ENCODE assay signal across 8 cellular contexts in genomic region chr10:88583584-88583957, GRCh38. TPM values are rescaled to one million over a fixed set of nuclear protein-coding genes. Genes with fewer than 3 reads are reported as not detected.
DNase-seq lines count a peak whose midpoint lies in the region; ATAC-seq lines count a peak whose summit lies in the region.

No MANE protein-coding gene starts in this region.

- DNase-seq in naive thymus-derived CD8-positive, alpha-beta T cell = no peak
- DNase-seq in activated effector memory CD4-positive, alpha-beta T cell treated with Interleukin-2 at 50 U/mL for 16 hours = no peak
- DNase-seq in OCI-M2 (lab: John Stamatoyannopoulos, UW; ENCODE audit: unreplicated experiment) = no peak
- no peak for DNase-seq in AG08396 (ENCODE audit: low spot score)

- H3K79me2 ChIP-seq in ACC112 (ENCODE audit: control insufficient read depth, insufficient read depth, low read length, unreplicated experiment) = no peaks in the 10 kb centered on the region

- H3K9me3 ChIP-seq in duodenal mucosa (ENCODE audit: control insufficient read depth in 1 of 2, low read length in 2 of 2) = no peaks in the 10 kb centered on the region

- POLR2A ChIA-PET in naive thymus-derived CD8-positive, alpha-beta T cell (lab: Charles Lee) = interaction anchor here (0.6 to 2.1 kb wide), 6 partner anchors 14 to 766 kb away, joined by 3 to 28 read pairs (median 4); partner anchors contain the start of genes ATAD1, KLLN, PTEN and STAMBPL1

- H3K27ac Mint-ChIP-seq in IgD-negative memory B cell = peak overlapping the region; percentile 84 to 97 (median 93)
- H3K27ac Mint-ChIP-seq in naive thymus-derived CD8-positive, alpha-beta T cell = peak overlapping the region; percentile 89 to 96 (median 93)

- H3K4me3 ChIP-seq in ACC112 (ENCODE audit: low read depth, low read length) (peak overlapping the region; percentile 87), duodenal mucosa (ENCODE audit: low read depth in 1 of 2, low read length in 2 of 2) (peak overlapping the region; percentile 94)

- H3K27me3 ChIP-seq in ACC112 (ENCODE audit: insufficient read depth, low read length) (no peaks in the 10 kb centered on the region), duodenal mucosa (ENCODE audit: control insufficient read depth in 1 of 2, insufficient read depth in 2 of 2, low read length in 2 of 2) (no peaks in the 10 kb centered on the region)

- no peaks in the 10 kb centered on the region for H3K36me3 Mint-ChIP-seq in IgD-negative memory B cell
- H3K36me3 Mint-ChIP-seq in naive thymus-derived CD8-positive, alpha-beta T cell = peaks cover 0 to 10% (median 10%) of the 10 kb centered on the region in 3 donors

- peak overlapping the region; percentile 70 for H3K27ac ChIP-seq in ACC112 (ENCODE audit: low read depth, low read length)
- peak overlapping the region; percentile 86 for H3K27ac ChIP-seq in duodenal mucosa (ENCODE audit: low read depth, low read length)

- no peaks in the 10 kb centered on the region for H3K36me3 ChIP-seq in ACC112 (ENCODE audit: insufficient read depth, low read length)
- H3K36me3 ChIP-seq in duodenal mucosa (ENCODE audit: control insufficient read depth in 1 of 2, insufficient read depth in 2 of 2, low read length in 2 of 2) = no peaks in the 10 kb centered on the region

- peak overlapping the region; percentile 94 to 95 for H3K9ac ChIP-seq in duodenal mucosa (ENCODE audit: low read depth in 1 of 2, low read length in 2 of 2)

- no peaks in the 10 kb centered on the region for H3K9me3 Mint-ChIP-seq in IgD-negative memory B cell
- peaks cover 0 to 21% (median 8%) of the 10 kb centered on the region in 9 donors for H3K9me3 Mint-ChIP-seq in naive thymus-derived CD8-positive, alpha-beta T cell

- peaks cover 10 to 12% (median 11%) of the 10 kb centered on the region in 3 donors for H3K4me1 Mint-ChIP-seq in IgD-negative memory B cell
- H3K4me1 Mint-ChIP-seq in naive thymus-derived CD8-positive, alpha-beta T cell = peaks cover 6 to 14% (median 11%) of the 10 kb centered on the region in 4 donors

- peak overlapping the region; percentile 98 for H2AFZ ChIP-seq in ACC112 (ENCODE audit: low read length, unreplicated experiment)

- ATAC-seq in naive thymus-derived CD8-positive, alpha-beta T cell = no peak
- ATAC-seq in GM19324 (IDR thresholded peaks at IDR 0.05; ENCODE audit: low FRiP score, unreplicated experiment) = no peak

- H3K4me1 ChIP-seq in ACC112 (ENCODE audit: control insufficient read depth, insufficient read depth, low read length, unreplicated experiment) (peaks cover 6% of the 10 kb centered on the region), duodenal mucosa (ENCODE audit: control insufficient read depth in 1 of 2, insufficient read depth in 2 of 2, low read length in 2 of 2) (peaks cover 6 to 8% of the 10 kb centered on the region in 2 donors)

- peak overlapping the region; percentile 93 to 99 (median 95) for H3K4me3 Mint-ChIP-seq in IgD-negative memory B cell
- H3K4me3 Mint-ChIP-seq in naive thymus-derived CD8-positive, alpha-beta T cell = peak overlapping the region; percentile 86 to 96 (median 92)

- no peaks in the 10 kb centered on the region for H3K27me3 Mint-ChIP-seq in IgD-negative memory B cell
- peaks cover 0 to 2% (median 0%) of the 10 kb centered on the region in 5 donors for H3K27me3 Mint-ChIP-seq in naive thymus-derived CD8-positive, alpha-beta T cell

RNA-seq across cellular contexts. Expression of gene RNLS, which starts 0.5 kb away (rescaled TPM):
- polyA plus RNA-seq in IgD-negative memory B cell = 6.8 TPM
- 1 to 10 TPM; 2.2 to 3.1 TPM for total RNA-seq in naive thymus-derived CD8-positive, alpha-beta T cell
- polyA plus RNA-seq in naive thymus-derived CD8-positive, alpha-beta T cell = 1 to 10 TPM; 2.6 to 3.8 (median 3.7) TPM

RNA-seq across cellular contexts. Expression of gene LIPJ, which starts 3.0 kb away (rescaled TPM):
- polyA plus RNA-seq in IgD-negative memory B cell = not detected
- under 1 TPM; 0.18 to 0.22 TPM for total RNA-seq in naive thymus-derived CD8-positive, alpha-beta T cell
- not detected for polyA plus RNA-seq in naive thymus-derived CD8-positive, alpha-beta T cell
